1 cellular context compared by ENCODE assay signal in the genomic region with DNA sequence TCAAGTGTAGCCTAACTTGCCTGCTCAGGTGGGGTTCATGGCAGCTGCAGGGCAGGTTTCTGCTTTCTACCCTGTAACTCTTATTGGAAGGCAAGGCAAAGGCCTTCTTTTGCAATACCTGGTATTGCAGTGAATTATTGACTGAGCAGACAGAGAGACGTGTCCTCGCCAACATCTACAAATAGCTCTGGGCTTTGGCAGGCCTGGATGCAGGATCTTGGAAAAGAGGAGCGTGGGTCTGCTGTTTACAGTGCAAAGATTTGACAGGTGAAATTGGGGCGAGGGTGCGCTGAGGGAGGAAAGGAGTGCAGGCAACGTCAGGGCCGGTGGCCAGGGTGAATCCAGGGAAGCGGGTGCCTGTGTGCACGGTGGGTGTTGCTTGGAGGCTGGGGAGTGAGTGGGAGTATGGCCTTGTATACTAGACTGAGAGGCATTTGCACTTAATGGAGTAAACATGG.
TF ChIP-seq lines count a peak whose summit lies in the region.

No MANE protein-coding gene starts in this region.

TF ChIP-seq in HepG2, 621 proteins besides CTCF, POLR2A, EP300 and RAD21 (continued from another document and continues in another):
- no peak for TF ChIP-seq SOX6 (IDR thresholded peaks at IDR 0.05)
- peak; percentile 86 for TF ChIP-seq SOX6 (CRISPR knock-in tag; IDR thresholded peaks at IDR 0.05)
- TF ChIP-seq CCAR2 (optimal IDR thresholded peaks at IDR 0.05; ENCODE audit: low read depth, low read length): no peak
- peak; percentile 89 for TF ChIP-seq ZNF7 (CRISPR knock-in tag; IDR thresholded peaks at IDR 0.05)
- TF ChIP-seq GATAD2A (CRISPR knock-in tag; IDR thresholded peaks at IDR 0.05): peak; percentile 95
- peak; percentile 67 for TF ChIP-seq ELF3 (CRISPR knock-in tag; IDR thresholded peaks at IDR 0.05)
- TF ChIP-seq, protein P1, sequence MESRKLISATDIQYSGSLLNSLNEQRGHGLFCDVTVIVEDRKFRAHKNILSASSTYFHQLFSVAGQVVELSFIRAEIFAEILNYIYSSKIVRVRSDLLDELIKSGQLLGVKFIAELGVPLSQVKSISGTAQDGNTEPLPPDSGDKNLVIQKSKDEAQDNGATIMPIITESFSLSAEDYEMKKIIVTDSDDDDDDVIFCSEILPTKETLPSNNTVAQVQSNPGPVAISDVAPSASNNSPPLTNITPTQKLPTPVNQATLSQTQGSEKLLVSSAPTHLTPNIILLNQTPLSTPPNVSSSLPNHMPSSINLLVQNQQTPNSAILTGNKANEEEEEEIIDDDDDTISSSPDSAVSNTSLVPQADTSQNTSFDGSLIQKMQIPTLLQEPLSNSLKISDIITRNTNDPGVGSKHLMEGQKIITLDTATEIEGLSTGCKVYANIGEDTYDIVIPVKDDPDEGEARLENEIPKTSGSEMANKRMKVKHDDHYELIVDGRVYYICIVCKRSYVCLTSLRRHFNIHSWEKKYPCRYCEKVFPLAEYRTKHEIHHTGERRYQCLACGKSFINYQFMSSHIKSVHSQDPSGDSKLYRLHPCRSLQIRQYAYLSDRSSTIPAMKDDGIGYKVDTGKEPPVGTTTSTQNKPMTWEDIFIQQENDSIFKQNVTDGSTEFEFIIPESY (CRISPR knock-in tag; IDR thresholded peaks at IDR 0.05): 0 out of 2 replicates have a peak, but pooled peaks have one; percentile 47
- TF ChIP-seq ZNF589 (CRISPR knock-in tag; conservative IDR thresholded peaks at IDR 0.05): 0 out of 2 replicates have a peak, but pooled peaks have one; percentile 52
- no peak for TF ChIP-seq PLSCR1 (CRISPR knock-in tag; IDR thresholded peaks at IDR 0.05; ENCODE audit: borderline replicate concordance)
- TF ChIP-seq ZNF205 (CRISPR knock-in tag; IDR thresholded peaks at IDR 0.05): peak; percentile 86; the same call in 1 of the 2 replicates
- TF ChIP-seq, protein P2, sequence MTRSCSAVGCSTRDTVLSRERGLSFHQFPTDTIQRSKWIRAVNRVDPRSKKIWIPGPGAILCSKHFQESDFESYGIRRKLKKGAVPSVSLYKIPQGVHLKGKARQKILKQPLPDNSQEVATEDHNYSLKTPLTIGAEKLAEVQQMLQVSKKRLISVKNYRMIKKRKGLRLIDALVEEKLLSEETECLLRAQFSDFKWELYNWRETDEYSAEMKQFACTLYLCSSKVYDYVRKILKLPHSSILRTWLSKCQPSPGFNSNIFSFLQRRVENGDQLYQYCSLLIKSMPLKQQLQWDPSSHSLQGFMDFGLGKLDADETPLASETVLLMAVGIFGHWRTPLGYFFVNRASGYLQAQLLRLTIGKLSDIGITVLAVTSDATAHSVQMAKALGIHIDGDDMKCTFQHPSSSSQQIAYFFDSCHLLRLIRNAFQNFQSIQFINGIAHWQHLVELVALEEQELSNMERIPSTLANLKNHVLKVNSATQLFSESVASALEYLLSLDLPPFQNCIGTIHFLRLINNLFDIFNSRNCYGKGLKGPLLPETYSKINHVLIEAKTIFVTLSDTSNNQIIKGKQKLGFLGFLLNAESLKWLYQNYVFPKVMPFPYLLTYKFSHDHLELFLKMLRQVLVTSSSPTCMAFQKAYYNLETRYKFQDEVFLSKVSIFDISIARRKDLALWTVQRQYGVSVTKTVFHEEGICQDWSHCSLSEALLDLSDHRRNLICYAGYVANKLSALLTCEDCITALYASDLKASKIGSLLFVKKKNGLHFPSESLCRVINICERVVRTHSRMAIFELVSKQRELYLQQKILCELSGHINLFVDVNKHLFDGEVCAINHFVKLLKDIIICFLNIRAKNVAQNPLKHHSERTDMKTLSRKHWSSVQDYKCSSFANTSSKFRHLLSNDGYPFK (CRISPR knock-in tag; IDR thresholded peaks at IDR 0.05; ENCODE audit: borderline replicate concordance): peak; percentile 29; the same call in 1 of the 2 replicates
- TF ChIP-seq HDAC1 (CRISPR knock-in tag; IDR thresholded peaks at IDR 0.05): peak; percentile 94
- TF ChIP-seq NCOR1 (IDR thresholded peaks at IDR 0.05; ENCODE audit: borderline replicate concordance, low read length): peak; percentile 58; the same call in 1 of the 2 replicates
- TF ChIP-seq ESRRA (CRISPR knock-in tag; IDR thresholded peaks at IDR 0.05; ENCODE audit: low read depth): peak; percentile 89
- TF ChIP-seq DRAP1 (CRISPR knock-in tag; IDR thresholded peaks at IDR 0.05): peak; percentile 64; the same call in 1 of the 2 replicates
- TF ChIP-seq CREM (IDR thresholded peaks at IDR 0.05): peak; percentile 66; the same call in 1 of the 2 replicates
- no peak for TF ChIP-seq CREM (CRISPR knock-in tag; IDR thresholded peaks at IDR 0.05)
- peak; percentile 41; the same call in 1 of the 2 replicates for TF ChIP-seq ZNF317 (CRISPR knock-in tag; IDR thresholded peaks at IDR 0.05)
- no peak for TF ChIP-seq ZNF256 (CRISPR knock-in tag; conservative IDR thresholded peaks at IDR 0.05)
- TF ChIP-seq CREB1 (IDR thresholded peaks at IDR 0.05): no peak
- peak; percentile 75 for TF ChIP-seq CREB1 (CRISPR knock-in tag; IDR thresholded peaks at IDR 0.05)
- TF ChIP-seq ZNF747 (CRISPR knock-in tag; IDR thresholded peaks at IDR 0.05; ENCODE audit: borderline replicate concordance): 0 out of 2 replicates have a peak, but pooled peaks have one; percentile 55
- TF ChIP-seq POLR2AphosphoS5 (IDR thresholded peaks at IDR 0.05; ENCODE audit: low read depth, low read length): peak; percentile 36; the same call in 1 of the 2 replicates
- peak; percentile 77 for TF ChIP-seq ZSCAN21 (CRISPR knock-in tag; IDR thresholded peaks at IDR 0.05; ENCODE audit: borderline replicate concordance)
- TF ChIP-seq, protein P3, sequence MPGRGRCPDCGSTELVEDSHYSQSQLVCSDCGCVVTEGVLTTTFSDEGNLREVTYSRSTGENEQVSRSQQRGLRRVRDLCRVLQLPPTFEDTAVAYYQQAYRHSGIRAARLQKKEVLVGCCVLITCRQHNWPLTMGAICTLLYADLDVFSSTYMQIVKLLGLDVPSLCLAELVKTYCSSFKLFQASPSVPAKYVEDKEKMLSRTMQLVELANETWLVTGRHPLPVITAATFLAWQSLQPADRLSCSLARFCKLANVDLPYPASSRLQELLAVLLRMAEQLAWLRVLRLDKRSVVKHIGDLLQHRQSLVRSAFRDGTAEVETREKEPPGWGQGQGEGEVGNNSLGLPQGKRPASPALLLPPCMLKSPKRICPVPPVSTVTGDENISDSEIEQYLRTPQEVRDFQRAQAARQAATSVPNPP (CRISPR knock-in tag; IDR thresholded peaks at IDR 0.05): 0 out of 2 replicates have a peak, but pooled peaks have one; percentile 39
- TF ChIP-seq MYNN (CRISPR knock-in tag; IDR thresholded peaks at IDR 0.05; ENCODE audit: low read depth): no peak
- TF ChIP-seq ZNF710 (CRISPR knock-in tag; IDR thresholded peaks at IDR 0.05; ENCODE audit: borderline replicate concordance): peak; percentile 95; the same call in 1 of the 2 replicates
- TF ChIP-seq KDM1A (CRISPR knock-in tag; IDR thresholded peaks at IDR 0.05): no peak
- peak; percentile 84 for TF ChIP-seq BCL6 (CRISPR knock-in tag; IDR thresholded peaks at IDR 0.05)
- 0 out of 2 replicates have a peak, but pooled peaks have one; percentile 63 for TF ChIP-seq ZNF709 (CRISPR knock-in tag; IDR thresholded peaks at IDR 0.05)
- TF ChIP-seq KMT2A (CRISPR knock-in tag; IDR thresholded peaks at IDR 0.05): peak; percentile 60; the same call in 1 of the 2 replicates
- TF ChIP-seq SMAD3 (CRISPR knock-in tag; IDR thresholded peaks at IDR 0.05): peak; percentile 75
- no peak for TF ChIP-seq SATB2 (CRISPR knock-in tag; IDR thresholded peaks at IDR 0.05)
- peak; percentile 90 for TF ChIP-seq ARID5B (CRISPR knock-in tag; IDR thresholded peaks at IDR 0.05)
- peak; percentile 70; the same call in 1 of the 2 replicates for TF ChIP-seq ZFP36L1 (CRISPR knock-in tag; IDR thresholded peaks at IDR 0.05)
- TF ChIP-seq, protein P4, sequence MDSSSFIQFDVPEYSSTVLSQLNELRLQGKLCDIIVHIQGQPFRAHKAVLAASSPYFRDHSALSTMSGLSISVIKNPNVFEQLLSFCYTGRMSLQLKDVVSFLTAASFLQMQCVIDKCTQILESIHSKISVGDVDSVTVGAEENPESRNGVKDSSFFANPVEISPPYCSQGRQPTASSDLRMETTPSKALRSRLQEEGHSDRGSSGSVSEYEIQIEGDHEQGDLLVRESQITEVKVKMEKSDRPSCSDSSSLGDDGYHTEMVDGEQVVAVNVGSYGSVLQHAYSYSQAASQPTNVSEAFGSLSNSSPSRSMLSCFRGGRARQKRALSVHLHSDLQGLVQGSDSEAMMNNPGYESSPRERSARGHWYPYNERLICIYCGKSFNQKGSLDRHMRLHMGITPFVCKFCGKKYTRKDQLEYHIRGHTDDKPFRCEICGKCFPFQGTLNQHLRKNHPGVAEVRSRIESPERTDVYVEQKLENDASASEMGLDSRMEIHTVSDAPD (CRISPR knock-in tag; IDR thresholded peaks at IDR 0.05): peak; percentile 70; the same call in 1 of the 2 replicates
- TF ChIP-seq ISL2 (CRISPR knock-in tag; IDR thresholded peaks at IDR 0.05): no peak
- TF ChIP-seq HHEX (CRISPR knock-in tag; IDR thresholded peaks at IDR 0.05): peak; percentile 34; the same call in 1 of the 2 replicates
- TF ChIP-seq GATAD1 (CRISPR knock-in tag; IDR thresholded peaks at IDR 0.05): peak; percentile 51; the same call in 1 of the 2 replicates
- peak; percentile 72; the same call in 1 of the 2 replicates for TF ChIP-seq ZNF766 (CRISPR knock-in tag; IDR thresholded peaks at IDR 0.05; ENCODE audit: borderline replicate concordance)
